ENCODE assay signal across 22 cellular contexts in the genomic region with DNA sequence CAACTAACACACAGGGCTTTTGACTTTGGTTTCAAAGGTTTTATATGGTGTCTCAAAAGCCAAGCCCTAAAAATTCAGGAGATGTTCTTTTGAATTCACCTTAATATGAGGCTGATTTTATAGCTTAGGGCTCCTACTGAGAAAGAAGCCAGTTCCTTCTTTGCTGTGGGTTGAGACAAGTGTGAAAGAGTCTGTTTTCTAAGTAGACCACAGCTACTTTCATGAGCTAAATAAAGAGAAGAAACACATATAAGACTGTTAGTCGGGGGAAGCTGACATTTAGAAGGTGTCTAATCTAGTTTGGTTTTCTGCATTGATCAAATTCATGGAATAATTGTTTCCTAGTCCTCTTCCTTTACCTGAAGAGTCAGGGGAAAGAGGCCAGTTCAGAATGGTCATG.
A peak's percentile ranks its signal among the peaks of the same experiment; 100 is the strongest.
DNase-seq lines count a peak whose midpoint lies in the region; ATAC-seq and TF ChIP-seq lines count a peak whose summit lies in the region.
"Had no signal": no experiment of that assay in that cellular context is flagged by ENCODE, and none has a peak within 500 bp of the region (broad histone marks: within the 10 kb centered on the region; RNA-seq: fewer than 3 reads in every experiment).

No MANE protein-coding gene starts in this region.

- no peak overlapping the region for H3K27ac Mint-ChIP-seq in mesothelial cell of epicardium
- H3K27ac Mint-ChIP-seq: activated T-cell treated with anti-CD3 and anti-CD28 coated beads, Interleukin-2, amount 50 U/mL, for 72 hours; CD8-positive, alpha-beta T cell; neural progenitor cell had no signal

- TF ChIP-seq CTCF in mesothelial cell of epicardium (IDR thresholded peaks at IDR 0.05; ENCODE audit: unreplicated experiment), result no peak

- H3K27me3 Mint-ChIP-seq in mesothelial cell of epicardium (ENCODE audit: low read depth), result peaks cover 2% of the 10 kb centered on the region

- peak; percentile 64 for ATAC-seq in GM19328 (IDR thresholded peaks at IDR 0.05; ENCODE audit: unreplicated experiment)
- peak; percentile 51 for ATAC-seq in HG02610 (IDR thresholded peaks at IDR 0.05; ENCODE audit: unreplicated experiment)
- ATAC-seq in HG03442 (IDR thresholded peaks at IDR 0.05; ENCODE audit: unreplicated experiment), result peak; percentile 69
- ATAC-seq: activated T-cell treated with anti-CD3 and anti-CD28 coated beads, Interleukin-2, amount 50 U/mL, for 72 hours; CD8-positive, alpha-beta T cell; lower lobe of right lung; psoas muscle; upper lobe of right lung had no signal

- H3K36me3 Mint-ChIP-seq in mesothelial cell of epicardium, result no peaks in the 10 kb centered on the region
- H3K36me3 Mint-ChIP-seq: CD8-positive, alpha-beta T cell; neural progenitor cell had no signal

- DNase-seq in mesothelial cell of epicardium (ENCODE audit: low spot score in 2 of 2, unreplicated experiment in 2 of 2), result no peak
- DNase-seq in T-helper 1 cell, result no peak
- DNase-seq in NCI-H510A (lab: John Stamatoyannopoulos, UW), result no peak
- no peak for DNase-seq in activated CD4-positive, alpha-beta T cell treated with anti-CD3 and anti-CD28 coated beads, Interleukin-2, amount 50 U/mL, for 1 hour
- DNase-seq: activated CD4-positive, alpha-beta T cell treated with anti-CD3 and anti-CD28 coated beads for 1 hour; activated naive CD4-positive, alpha-beta T cell treated with anti-CD3 and anti-CD28 coated beads, Interleukin-2, amount 50 U/mL, for 16 hours; activated T-cell treated with anti-CD3 and anti-CD28 coated beads, Interleukin-2, amount 50 U/mL, for 72 hours; aorta; CD8-positive, alpha-beta T cell; DMS53; foreskin fibroblast; lower lobe of right lung; NCI-H1417; NCI-H510A treated with DMSO at 0.1 percent for 48 hours; psoas muscle; stimulated activated CD4-positive, alpha-beta T cell treated with anti-CD3 and anti-CD28 coated beads, Interleukin-4, amount 100 ng/mL, for 24 hours; upper lobe of right lung had no signal

- H3K4me3 Mint-ChIP-seq in mesothelial cell of epicardium, result no peak overlapping the region
- H3K4me3 Mint-ChIP-seq: activated T-cell treated with anti-CD3 and anti-CD28 coated beads, Interleukin-2, amount 50 U/mL, for 72 hours; CD8-positive, alpha-beta T cell; central memory CD8-positive, alpha-beta T cell; neural progenitor cell had no signal

- peaks cover 10% of the 10 kb centered on the region for H3K9me3 Mint-ChIP-seq in mesothelial cell of epicardium
- H3K9me3 Mint-ChIP-seq: central memory CD8-positive, alpha-beta T cell had no signal

- peaks cover 10% of the 10 kb centered on the region for H3K4me1 Mint-ChIP-seq in mesothelial cell of epicardium
- H3K4me1 Mint-ChIP-seq: central memory CD8-positive, alpha-beta T cell had no signal
